ENCODE assay signal across 1 cellular context in the genomic region with DNA sequence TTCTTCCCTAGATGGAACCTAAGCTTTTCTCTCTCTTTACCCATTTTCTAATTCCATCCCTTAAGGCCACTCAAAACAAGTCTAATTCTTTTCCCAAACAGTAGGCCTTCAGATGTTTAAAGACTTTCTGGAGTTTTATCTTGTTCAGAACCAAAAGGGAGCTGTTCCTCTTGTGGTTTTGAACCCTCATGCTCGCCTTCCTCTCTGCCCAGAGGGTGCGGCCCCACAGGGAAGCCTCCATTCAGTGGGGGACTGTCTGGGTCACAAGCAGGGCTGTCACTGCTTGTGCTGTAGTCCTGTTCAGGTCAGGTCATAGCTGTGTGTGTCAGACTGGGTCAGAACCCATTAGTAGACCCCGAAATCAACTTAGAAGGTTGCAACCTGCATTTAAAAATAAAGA.
TF ChIP-seq lines count a peak whose summit lies in the region.

No MANE protein-coding gene starts in this region.

TF ChIP-seq in HepG2, 621 proteins besides CTCF, POLR2A, EP300 and RAD21:
- TF ChIP-seq, protein P1, sequence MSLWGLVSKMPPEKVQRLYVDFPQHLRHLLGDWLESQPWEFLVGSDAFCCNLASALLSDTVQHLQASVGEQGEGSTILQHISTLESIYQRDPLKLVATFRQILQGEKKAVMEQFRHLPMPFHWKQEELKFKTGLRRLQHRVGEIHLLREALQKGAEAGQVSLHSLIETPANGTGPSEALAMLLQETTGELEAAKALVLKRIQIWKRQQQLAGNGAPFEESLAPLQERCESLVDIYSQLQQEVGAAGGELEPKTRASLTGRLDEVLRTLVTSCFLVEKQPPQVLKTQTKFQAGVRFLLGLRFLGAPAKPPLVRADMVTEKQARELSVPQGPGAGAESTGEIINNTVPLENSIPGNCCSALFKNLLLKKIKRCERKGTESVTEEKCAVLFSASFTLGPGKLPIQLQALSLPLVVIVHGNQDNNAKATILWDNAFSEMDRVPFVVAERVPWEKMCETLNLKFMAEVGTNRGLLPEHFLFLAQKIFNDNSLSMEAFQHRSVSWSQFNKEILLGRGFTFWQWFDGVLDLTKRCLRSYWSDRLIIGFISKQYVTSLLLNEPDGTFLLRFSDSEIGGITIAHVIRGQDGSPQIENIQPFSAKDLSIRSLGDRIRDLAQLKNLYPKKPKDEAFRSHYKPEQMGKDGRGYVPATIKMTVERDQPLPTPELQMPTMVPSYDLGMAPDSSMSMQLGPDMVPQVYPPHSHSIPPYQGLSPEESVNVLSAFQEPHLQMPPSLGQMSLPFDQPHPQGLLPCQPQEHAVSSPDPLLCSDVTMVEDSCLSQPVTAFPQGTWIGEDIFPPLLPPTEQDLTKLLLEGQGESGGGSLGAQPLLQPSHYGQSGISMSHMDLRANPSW (CRISPR knock-in tag; IDR thresholded peaks at IDR 0.05; ENCODE audit: borderline replicate concordance): no peak
- TF ChIP-seq PHF20 (CRISPR knock-in tag; IDR thresholded peaks at IDR 0.05) (no peak), PAF1 (CRISPR knock-in tag; IDR thresholded peaks at IDR 0.05) (no peak), MLLT10 (CRISPR knock-in tag; IDR thresholded peaks at IDR 0.05) (no peak), ZMAT3 (CRISPR knock-in tag; conservative IDR thresholded peaks at IDR 0.05) (no peak), HNRNPH1 (optimal IDR thresholded peaks at IDR 0.05; ENCODE audit: low read depth, low read length) (no peak), ZFX (CRISPR knock-in tag; IDR thresholded peaks at IDR 0.05; ENCODE audit: low read depth) (no peak), KDM5A (IDR thresholded peaks at IDR 0.05; ENCODE audit: borderline replicate concordance, low read length) (no peak), ZNF678 (CRISPR knock-in tag; IDR thresholded peaks at IDR 0.05) (no peak), ZKSCAN1 (IDR thresholded peaks at IDR 0.05; ENCODE audit: low read length) (no peak), ZFAT (CRISPR knock-in tag; conservative IDR thresholded peaks at IDR 0.05) (no peak), NFKBIZ (CRISPR knock-in tag; IDR thresholded peaks at IDR 0.05) (no peak), ZNF572 (CRISPR knock-in tag; IDR thresholded peaks at IDR 0.05) (no peak), KDM1A (CRISPR knock-in tag; IDR thresholded peaks at IDR 0.05) (no peak)
- TF ChIP-seq, protein P2, sequence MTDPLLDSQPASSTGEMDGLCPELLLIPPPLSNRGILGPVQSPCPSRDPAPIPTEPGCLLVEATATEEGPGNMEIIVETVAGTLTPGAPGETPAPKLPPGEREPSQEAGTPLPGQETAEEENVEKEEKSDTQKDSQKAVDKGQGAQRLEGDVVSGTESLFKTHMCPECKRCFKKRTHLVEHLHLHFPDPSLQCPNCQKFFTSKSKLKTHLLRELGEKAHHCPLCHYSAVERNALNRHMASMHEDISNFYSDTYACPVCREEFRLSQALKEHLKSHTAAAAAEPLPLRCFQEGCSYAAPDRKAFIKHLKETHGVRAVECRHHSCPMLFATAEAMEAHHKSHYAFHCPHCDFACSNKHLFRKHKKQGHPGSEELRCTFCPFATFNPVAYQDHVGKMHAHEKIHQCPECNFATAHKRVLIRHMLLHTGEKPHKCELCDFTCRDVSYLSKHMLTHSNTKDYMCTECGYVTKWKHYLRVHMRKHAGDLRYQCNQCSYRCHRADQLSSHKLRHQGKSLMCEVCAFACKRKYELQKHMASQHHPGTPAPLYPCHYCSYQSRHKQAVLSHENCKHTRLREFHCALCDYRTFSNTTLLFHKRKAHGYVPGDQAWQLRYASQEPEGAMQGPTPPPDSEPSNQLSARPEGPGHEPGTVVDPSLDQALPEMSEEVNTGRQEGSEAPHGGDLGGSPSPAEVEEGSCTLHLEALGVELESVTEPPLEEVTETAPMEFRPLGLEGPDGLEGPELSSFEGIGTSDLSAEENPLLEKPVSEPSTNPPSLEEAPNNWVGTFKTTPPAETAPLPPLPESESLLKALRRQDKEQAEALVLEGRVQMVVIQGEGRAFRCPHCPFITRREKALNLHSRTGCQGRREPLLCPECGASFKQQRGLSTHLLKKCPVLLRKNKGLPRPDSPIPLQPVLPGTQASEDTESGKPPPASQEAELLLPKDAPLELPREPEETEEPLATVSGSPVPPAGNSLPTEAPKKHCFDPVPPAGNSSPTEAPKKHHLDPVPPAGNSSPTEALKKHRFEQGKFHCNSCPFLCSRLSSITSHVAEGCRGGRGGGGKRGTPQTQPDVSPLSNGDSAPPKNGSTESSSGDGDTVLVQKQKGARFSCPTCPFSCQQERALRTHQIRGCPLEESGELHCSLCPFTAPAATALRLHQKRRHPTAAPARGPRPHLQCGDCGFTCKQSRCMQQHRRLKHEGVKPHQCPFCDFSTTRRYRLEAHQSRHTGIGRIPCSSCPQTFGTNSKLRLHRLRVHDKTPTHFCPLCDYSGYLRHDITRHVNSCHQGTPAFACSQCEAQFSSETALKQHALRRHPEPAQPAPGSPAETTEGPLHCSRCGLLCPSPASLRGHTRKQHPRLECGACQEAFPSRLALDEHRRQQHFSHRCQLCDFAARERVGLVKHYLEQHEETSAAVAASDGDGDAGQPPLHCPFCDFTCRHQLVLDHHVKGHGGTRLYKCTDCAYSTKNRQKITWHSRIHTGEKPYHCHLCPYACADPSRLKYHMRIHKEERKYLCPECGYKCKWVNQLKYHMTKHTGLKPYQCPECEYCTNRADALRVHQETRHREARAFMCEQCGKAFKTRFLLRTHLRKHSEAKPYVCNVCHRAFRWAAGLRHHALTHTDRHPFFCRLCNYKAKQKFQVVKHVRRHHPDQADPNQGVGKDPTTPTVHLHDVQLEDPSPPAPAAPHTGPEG (CRISPR knock-in tag; IDR thresholded peaks at IDR 0.05): no peak
- TF ChIP-seq, protein P3, sequence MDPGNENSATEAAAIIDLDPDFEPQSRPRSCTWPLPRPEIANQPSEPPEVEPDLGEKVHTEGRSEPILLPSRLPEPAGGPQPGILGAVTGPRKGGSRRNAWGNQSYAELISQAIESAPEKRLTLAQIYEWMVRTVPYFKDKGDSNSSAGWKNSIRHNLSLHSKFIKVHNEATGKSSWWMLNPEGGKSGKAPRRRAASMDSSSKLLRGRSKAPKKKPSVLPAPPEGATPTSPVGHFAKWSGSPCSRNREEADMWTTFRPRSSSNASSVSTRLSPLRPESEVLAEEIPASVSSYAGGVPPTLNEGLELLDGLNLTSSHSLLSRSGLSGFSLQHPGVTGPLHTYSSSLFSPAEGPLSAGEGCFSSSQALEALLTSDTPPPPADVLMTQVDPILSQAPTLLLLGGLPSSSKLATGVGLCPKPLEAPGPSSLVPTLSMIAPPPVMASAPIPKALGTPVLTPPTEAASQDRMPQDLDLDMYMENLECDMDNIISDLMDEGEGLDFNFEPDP (CRISPR knock-in tag; conservative IDR thresholded peaks at IDR 0.05): no peak
- TF ChIP-seq, protein P4, sequence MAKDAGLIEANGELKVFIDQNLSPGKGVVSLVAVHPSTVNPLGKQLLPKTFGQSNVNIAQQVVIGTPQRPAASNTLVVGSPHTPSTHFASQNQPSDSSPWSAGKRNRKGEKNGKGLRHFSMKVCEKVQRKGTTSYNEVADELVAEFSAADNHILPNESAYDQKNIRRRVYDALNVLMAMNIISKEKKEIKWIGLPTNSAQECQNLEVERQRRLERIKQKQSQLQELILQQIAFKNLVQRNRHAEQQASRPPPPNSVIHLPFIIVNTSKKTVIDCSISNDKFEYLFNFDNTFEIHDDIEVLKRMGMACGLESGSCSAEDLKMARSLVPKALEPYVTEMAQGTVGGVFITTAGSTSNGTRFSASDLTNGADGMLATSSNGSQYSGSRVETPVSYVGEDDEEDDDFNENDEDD (CRISPR knock-in tag; IDR thresholded peaks at IDR 0.05; ENCODE audit: borderline replicate concordance): no peak
- TF ChIP-seq, protein P5, sequence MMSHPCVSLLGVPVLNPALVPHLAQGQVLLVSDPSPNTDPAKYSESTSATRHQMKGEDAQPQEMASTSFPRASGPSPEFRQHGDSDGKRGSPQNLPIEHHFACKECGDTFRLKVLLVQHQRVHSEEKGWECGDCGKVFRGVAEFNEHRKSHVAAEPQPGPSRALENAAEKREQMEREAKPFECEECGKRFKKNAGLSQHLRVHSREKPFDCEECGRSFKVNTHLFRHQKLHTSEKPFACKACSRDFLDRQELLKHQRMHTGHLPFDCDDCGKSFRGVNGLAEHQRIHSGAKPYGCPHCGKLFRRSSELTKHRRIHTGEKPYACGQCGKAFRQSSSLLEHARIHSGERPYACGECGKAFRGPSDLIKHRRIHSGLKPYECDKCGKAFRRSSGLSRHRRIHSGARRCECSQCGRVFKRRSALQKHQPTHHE (CRISPR knock-in tag; IDR thresholded peaks at IDR 0.05; ENCODE audit: borderline replicate concordance): no peak
- TF ChIP-seq, protein P6, sequence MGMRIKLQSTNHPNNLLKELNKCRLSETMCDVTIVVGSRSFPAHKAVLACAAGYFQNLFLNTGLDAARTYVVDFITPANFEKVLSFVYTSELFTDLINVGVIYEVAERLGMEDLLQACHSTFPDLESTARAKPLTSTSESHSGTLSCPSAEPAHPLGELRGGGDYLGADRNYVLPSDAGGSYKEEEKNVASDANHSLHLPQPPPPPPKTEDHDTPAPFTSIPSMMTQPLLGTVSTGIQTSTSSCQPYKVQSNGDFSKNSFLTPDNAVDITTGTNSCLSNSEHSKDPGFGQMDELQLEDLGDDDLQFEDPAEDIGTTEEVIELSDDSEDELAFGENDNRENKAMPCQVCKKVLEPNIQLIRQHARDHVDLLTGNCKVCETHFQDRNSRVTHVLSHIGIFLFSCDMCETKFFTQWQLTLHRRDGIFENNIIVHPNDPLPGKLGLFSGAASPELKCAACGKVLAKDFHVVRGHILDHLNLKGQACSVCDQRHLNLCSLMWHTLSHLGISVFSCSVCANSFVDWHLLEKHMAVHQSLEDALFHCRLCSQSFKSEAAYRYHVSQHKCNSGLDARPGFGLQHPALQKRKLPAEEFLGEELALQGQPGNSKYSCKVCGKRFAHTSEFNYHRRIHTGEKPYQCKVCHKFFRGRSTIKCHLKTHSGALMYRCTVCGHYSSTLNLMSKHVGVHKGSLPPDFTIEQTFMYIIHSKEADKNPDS (CRISPR knock-in tag; IDR thresholded peaks at IDR 0.05): no peak
